Comparison of ENCODE assay signal across 1 cellular context in genomic region chr15:66765478-66766281, GRCh38.
TF ChIP-seq lines count a peak whose summit lies in the region.

No MANE protein-coding gene starts in this region.

TF ChIP-seq in H1, 55 proteins besides CTCF, POLR2A, EP300 and RAD21 (continued from another document):
- no peak for TF ChIP-seq BACH1 (IDR thresholded peaks at IDR 0.05; ENCODE audit: low read length)
- no peak for TF ChIP-seq TCF12 (IDR thresholded peaks at IDR 0.05; ENCODE audit: low read depth, low read length)
- no peak for TF ChIP-seq RFX5 (IDR thresholded peaks at IDR 0.05; ENCODE audit: borderline replicate concordance, low read depth, low read length)
- no peak for TF ChIP-seq SIRT6 (IDR thresholded peaks at IDR 0.05; ENCODE audit: low read length)
- TF ChIP-seq CTBP2 (IDR thresholded peaks at IDR 0.05; ENCODE audit: borderline replicate concordance, insufficient read depth, insufficient read length, low read length) = no peak
- no peak for TF ChIP-seq RBBP5 (IDR thresholded peaks at IDR 0.05; ENCODE audit: borderline replicate concordance, low read depth, low read length)
- no peak for TF ChIP-seq E2F6 (IDR thresholded peaks at IDR 0.05)
- no peak for TF ChIP-seq EZH2 (IDR thresholded peaks at IDR 0.05; ENCODE audit: low read depth, low read length, severe bottlenecking)
- TF ChIP-seq USF2 (IDR thresholded peaks at IDR 0.05; ENCODE audit: low read length) = no peak
- no peak for TF ChIP-seq ATF2 (IDR thresholded peaks at IDR 0.05; ENCODE audit: low read length)
- no peak for TF ChIP-seq POU5F1 (IDR thresholded peaks at IDR 0.05; ENCODE audit: low read depth, low read length)
- no peak for TF ChIP-seq CHD2 (IDR thresholded peaks at IDR 0.05; ENCODE audit: low read length)
- no peak for TF ChIP-seq YY1 (IDR thresholded peaks at IDR 0.05; ENCODE audit: low read depth, low read length)
TF ChIP-seq in H1: peak in this region for 0.
